2 cellular contexts compared by ENCODE assay signal in genomic region chr6:16344756-16345155, GRCh38.
TF ChIP-seq lines count a peak whose summit lies in the region.

No MANE protein-coding gene starts in this region.

TF ChIP-seq in SK-N-SH, 30 proteins besides CTCF, POLR2A, EP300 and RAD21 (continued from another document):
- TF ChIP-seq USF1 (IDR thresholded peaks at IDR 0.05; ENCODE audit: borderline replicate concordance, low read depth) (no peak), CHD2 (IDR thresholded peaks at IDR 0.05; ENCODE audit: low read length, partially characterized antibody) (no peak)
- TF ChIP-seq, protein P1, sequence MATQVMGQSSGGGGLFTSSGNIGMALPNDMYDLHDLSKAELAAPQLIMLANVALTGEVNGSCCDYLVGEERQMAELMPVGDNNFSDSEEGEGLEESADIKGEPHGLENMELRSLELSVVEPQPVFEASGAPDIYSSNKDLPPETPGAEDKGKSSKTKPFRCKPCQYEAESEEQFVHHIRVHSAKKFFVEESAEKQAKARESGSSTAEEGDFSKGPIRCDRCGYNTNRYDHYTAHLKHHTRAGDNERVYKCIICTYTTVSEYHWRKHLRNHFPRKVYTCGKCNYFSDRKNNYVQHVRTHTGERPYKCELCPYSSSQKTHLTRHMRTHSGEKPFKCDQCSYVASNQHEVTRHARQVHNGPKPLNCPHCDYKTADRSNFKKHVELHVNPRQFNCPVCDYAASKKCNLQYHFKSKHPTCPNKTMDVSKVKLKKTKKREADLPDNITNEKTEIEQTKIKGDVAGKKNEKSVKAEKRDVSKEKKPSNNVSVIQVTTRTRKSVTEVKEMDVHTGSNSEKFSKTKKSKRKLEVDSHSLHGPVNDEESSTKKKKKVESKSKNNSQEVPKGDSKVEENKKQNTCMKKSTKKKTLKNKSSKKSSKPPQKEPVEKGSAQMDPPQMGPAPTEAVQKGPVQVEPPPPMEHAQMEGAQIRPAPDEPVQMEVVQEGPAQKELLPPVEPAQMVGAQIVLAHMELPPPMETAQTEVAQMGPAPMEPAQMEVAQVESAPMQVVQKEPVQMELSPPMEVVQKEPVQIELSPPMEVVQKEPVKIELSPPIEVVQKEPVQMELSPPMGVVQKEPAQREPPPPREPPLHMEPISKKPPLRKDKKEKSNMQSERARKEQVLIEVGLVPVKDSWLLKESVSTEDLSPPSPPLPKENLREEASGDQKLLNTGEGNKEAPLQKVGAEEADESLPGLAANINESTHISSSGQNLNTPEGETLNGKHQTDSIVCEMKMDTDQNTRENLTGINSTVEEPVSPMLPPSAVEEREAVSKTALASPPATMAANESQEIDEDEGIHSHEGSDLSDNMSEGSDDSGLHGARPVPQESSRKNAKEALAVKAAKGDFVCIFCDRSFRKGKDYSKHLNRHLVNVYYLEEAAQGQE (IDR thresholded peaks at IDR 0.05; ENCODE audit: low read depth, low read length) = no peak

TF ChIP-seq in SK-N-SH treated with all-trans-retinoic acid at 6 μM for 48 hours, 23 proteins besides CTCF, POLR2A, EP300 and RAD21 (continued from another document):
- TF ChIP-seq, protein P2, sequence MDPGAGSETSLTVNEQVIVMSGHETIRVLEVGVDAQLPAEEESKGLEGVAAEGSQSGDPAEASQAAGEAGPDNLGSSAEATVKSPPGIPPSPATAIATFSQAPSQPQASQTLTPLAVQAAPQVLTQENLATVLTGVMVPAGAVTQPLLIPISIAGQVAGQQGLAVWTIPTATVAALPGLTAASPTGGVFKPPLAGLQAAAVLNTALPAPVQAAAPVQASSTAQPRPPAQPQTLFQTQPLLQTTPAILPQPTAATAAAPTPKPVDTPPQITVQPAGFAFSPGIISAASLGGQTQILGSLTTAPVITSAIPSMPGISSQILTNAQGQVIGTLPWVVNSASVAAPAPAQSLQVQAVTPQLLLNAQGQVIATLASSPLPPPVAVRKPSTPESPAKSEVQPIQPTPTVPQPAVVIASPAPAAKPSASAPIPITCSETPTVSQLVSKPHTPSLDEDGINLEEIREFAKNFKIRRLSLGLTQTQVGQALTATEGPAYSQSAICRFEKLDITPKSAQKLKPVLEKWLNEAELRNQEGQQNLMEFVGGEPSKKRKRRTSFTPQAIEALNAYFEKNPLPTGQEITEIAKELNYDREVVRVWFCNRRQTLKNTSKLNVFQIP (CRISPR knock-in tag; IDR thresholded peaks at IDR 0.05; ENCODE audit: borderline replicate concordance, low read depth) = no peak
- TF ChIP-seq ARNTL (CRISPR knock-in tag; IDR thresholded peaks at IDR 0.05; ENCODE audit: borderline replicate concordance, low read depth) (no peak), ISL1 (CRISPR knock-in tag; IDR thresholded peaks at IDR 0.05) (no peak)
- TF ChIP-seq, protein P3, sequence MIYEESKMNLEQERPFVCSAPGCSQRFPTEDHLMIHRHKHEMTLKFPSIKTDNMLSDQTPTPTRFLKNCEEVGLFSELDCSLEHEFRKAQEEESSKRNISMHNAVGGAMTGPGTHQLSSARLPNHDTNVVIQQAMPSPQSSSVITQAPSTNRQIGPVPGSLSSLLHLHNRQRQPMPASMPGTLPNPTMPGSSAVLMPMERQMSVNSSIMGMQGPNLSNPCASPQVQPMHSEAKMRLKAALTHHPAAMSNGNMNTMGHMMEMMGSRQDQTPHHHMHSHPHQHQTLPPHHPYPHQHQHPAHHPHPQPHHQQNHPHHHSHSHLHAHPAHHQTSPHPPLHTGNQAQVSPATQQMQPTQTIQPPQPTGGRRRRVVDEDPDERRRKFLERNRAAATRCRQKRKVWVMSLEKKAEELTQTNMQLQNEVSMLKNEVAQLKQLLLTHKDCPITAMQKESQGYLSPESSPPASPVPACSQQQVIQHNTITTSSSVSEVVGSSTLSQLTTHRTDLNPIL (CRISPR knock-in tag; IDR thresholded peaks at IDR 0.05; ENCODE audit: low read depth) = no peak
